In the genomic region with DNA sequence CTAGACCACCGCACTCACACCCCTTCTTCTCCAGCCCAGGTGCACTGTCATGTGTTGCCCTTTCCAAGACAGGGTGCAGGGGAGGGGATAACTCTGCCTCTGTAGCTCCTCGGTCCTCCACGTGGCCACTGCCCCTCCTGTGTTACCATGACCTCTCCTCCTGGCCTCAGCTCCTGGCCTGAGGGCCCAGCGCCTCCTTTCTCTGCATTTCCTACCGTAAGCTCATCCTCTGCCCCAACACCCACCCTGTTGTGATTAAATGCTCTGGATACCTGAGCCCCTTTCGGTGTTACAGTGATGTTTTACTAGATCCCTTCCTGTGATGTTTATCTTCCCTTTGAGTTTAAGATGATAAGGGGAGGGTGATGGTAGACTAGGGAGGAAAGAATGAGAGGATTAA, we compare ENCODE assay signal across 22 cellular contexts.
DNase-seq lines count a peak whose midpoint lies in the region; ATAC-seq and TF ChIP-seq lines count a peak whose summit lies in the region.
"Had no signal": no experiment of that assay in that cellular context is flagged by ENCODE, and none has a peak within 500 bp of the region (broad histone marks: within the 10 kb centered on the region; RNA-seq: fewer than 3 reads in every experiment).

No MANE protein-coding gene starts in this region.

- H4K5ac ChIP-seq in IMR-90 (ENCODE audit: low read depth, low read length), result no peak overlapping the region

- no peak overlapping the region for H3K18ac ChIP-seq in IMR-90 (ENCODE audit: low read depth, low read length)

- no peak overlapping the region for H3K27ac ChIP-seq in BLaER1
- no peak overlapping the region for H3K27ac ChIP-seq in IMR-90 (ENCODE audit: insufficient read depth, low read length)
- no peak overlapping the region for H3K27ac ChIP-seq in osteoblast (ENCODE audit: low read depth, low read length)
- H3K27ac ChIP-seq: Peyer's patch, SK-N-MC had no signal

- H3K4me3 ChIP-seq in BLaER1 (no peak overlapping the region), IMR-90 (ENCODE audit: insufficient read depth, low read depth, low read length) (no peak overlapping the region), osteoblast (ENCODE audit: insufficient read depth, low read length) (no peak overlapping the region)
- H3K4me3 ChIP-seq: MG63, Peyer's patch, SK-N-MC had no signal

- peak overlapping the region; percentile 23 for H3K4me2 ChIP-seq in BLaER1
- H3K4me2 ChIP-seq in IMR-90 (ENCODE audit: low read depth, low read length), result no peak overlapping the region
- H3K4me2 ChIP-seq in osteoblast (ENCODE audit: insufficient read depth, low read length), result no peak overlapping the region

- H3K9me3 ChIP-seq in BLaER1 (peaks cover 18% of the 10 kb centered on the region), IMR-90 (ENCODE audit: control insufficient read depth, insufficient read depth, low read length) (peaks cover 5% of the 10 kb centered on the region), osteoblast (ENCODE audit: low read depth, low read length) (no peaks in the 10 kb centered on the region)
- H3K9me3 ChIP-seq: BE2C, MG63, Peyer's patch had no signal

- no peak overlapping the region for H4K8ac ChIP-seq in IMR-90 (ENCODE audit: low read depth in 2 of 2, low read length in 2 of 2)

- POLR2A ChIA-PET in IMR-90 (lab: Charles Lee; ENCODE audit: unreplicated experiment), result no interaction called here

- in situ Hi-C loops in IMR-90 (cut with MboI; ENCODE audit: low sequenced_read_pairs), result no loop called here

- no peak for TF ChIP-seq RAD21 in IMR-90 (IDR thresholded peaks at IDR 0.05; ENCODE audit: low read length)

- WGBS in IMR-90 (ENCODE audit: extremely low coverage in 2 of 2, insufficient read length in 1 of 2), 2 experiments, result 90% methylated on average over 2 of the region's 6 CpGs; no CpG with 5 or more reads in 1 of the 2 experiments

- no peak overlapping the region for H3K4ac ChIP-seq in IMR-90 (ENCODE audit: low read depth, low read length)

- no peak overlapping the region for H3K14ac ChIP-seq in IMR-90 (replicated peaks; ENCODE audit: low read depth, low read length)

- intact Hi-C loops in IMR-90 (cut with micrococcal nuclease), result no loop called here

- no peak for TF ChIP-seq POLR2A in IMR-90 (IDR thresholded peaks at IDR 0.05; ENCODE audit: low read depth, low read length)

- no peak overlapping the region for H3K9ac ChIP-seq in BLaER1
- H3K9ac ChIP-seq in IMR-90 (ENCODE audit: low read depth, low read length), result no peak overlapping the region

- no peak overlapping the region for H2BK20ac ChIP-seq in IMR-90 (ENCODE audit: low read depth, low read length)

- H3K79me1 ChIP-seq in IMR-90 (ENCODE audit: low read depth in 1 of 2, low read length in 2 of 2), result peaks cover 8 to 20% of the 10 kb centered on the region in 2 experiments; a peak in 3 of 4 replicates

- H2AK9ac ChIP-seq in IMR-90 (replicated peaks; ENCODE audit: low read depth, low read length, poor library complexity), result no peak overlapping the region

- DNase-seq in IMR-90 (no peak), left kidney (ENCODE audit: low read depth, low spot score) (peak; percentile 46), osteoblast (ENCODE audit: insufficient read length, low spot score, missing footprints) (peak; percentile 14), NCI-H748 treated with DMSO at 0.1 percent for 48 hours (lab: John Stamatoyannopoulos, UW) (no peak), hippocampal formation (lab: John Stamatoyannopoulos, UW) (no peak)
- DNase-seq in activated effector memory CD4-positive, alpha-beta T cell treated with anti-CD3 and anti-CD28 coated beads, Interleukin-2, amount 50 U/mL, for 16 hours, result no peak
- DNase-seq: 8988T; ACHN; BE2C; CD4-positive, CD25-positive, alpha-beta regulatory T cell; H7; KBM-7; MG63; NCI-H1694; NCI-H2029 treated with DMSO at 0.1 percent for 48 hours; NCI-H446 treated with DMSO at 0.1 percent for 48 hours; NCI-H526; Peyer's patch; SHP77 treated with DMSO at 0.1 percent for 48 hours had no signal

- no peak overlapping the region for H2BK120ac ChIP-seq in IMR-90 (ENCODE audit: low read depth, low read length)

- CTCF ChIA-PET in IMR-90 (lab: Yijun Ruan, JAX), result interaction anchor here (1.4 kb wide), 1 partner anchor 9 kb away, joined by 3 read pairs; no protein-coding TSS in a partner anchor

- H3K4me1 ChIP-seq in BLaER1 (peaks cover 8% of the 10 kb centered on the region), IMR-90 (ENCODE audit: control insufficient read depth, insufficient read depth, low read length) (peaks cover 7% of the 10 kb centered on the region), osteoblast (ENCODE audit: insufficient read depth, low read length) (peaks cover 11% of the 10 kb centered on the region)
- H3K4me1 ChIP-seq: BE2C, Peyer's patch had no signal

- H3K9me1 ChIP-seq in IMR-90 (ENCODE audit: insufficient read depth, low read length), result peaks cover 7% of the 10 kb centered on the region

- peaks cover 8% of the 10 kb centered on the region for H3K79me2 ChIP-seq in osteoblast (ENCODE audit: insufficient read depth, low read length)

- no peak overlapping the region for H3K23ac ChIP-seq in IMR-90 (ENCODE audit: low read depth, low read length)

- no peak overlapping the region for H3K56ac ChIP-seq in IMR-90 (ENCODE audit: extremely low read depth, insufficient read depth, low read length)

- ATAC-seq in IMR-90 (ENCODE audit: low read depth) (no peak), GM18907 (IDR thresholded peaks at IDR 0.05; ENCODE audit: unreplicated experiment) (no peak)

- TF ChIP-seq CTCF in IMR-90 (conservative IDR thresholded peaks at IDR 0.05; ENCODE audit: low read depth, low read length) (no peak), osteoblast (IDR thresholded peaks at IDR 0.05; ENCODE audit: extremely low read depth, low read depth, low read length) (no peak)

- no TSS peak for BruUV-seq in IMR-90 (replicated peaks; lab: Mats Ljungman, UMichigan)

- H4K91ac ChIP-seq in IMR-90 (ENCODE audit: insufficient read depth, low read depth, low read length), result no peak overlapping the region; the same call in 1 of the 2 replicates

- H2BK15ac ChIP-seq in IMR-90 (ENCODE audit: low read depth, low read length), result no peak overlapping the region

- H4K20me1 ChIP-seq in BLaER1 (no peaks in the 10 kb centered on the region), IMR-90 (ENCODE audit: insufficient read depth, low read length) (peaks cover 5% of the 10 kb centered on the region; the same call in 1 of the 2 replicates), osteoblast (ENCODE audit: insufficient read depth, low read length) (peaks cover 6% of the 10 kb centered on the region)

- H2AFZ ChIP-seq in IMR-90 (replicated peaks; ENCODE audit: low read length, poor library complexity) (no peak overlapping the region), osteoblast (ENCODE audit: low read length) (no peak overlapping the region)

- dilution Hi-C loops in IMR-90 (cut with HindIII; ENCODE audit: low sequenced_read_pairs, unreplicated experiment), result no loop called here

- H3K36me3 ChIP-seq in BLaER1, result no peaks in the 10 kb centered on the region
- H3K36me3 ChIP-seq in IMR-90 (ENCODE audit: control insufficient read depth, insufficient read depth, low read length), result no peaks in the 10 kb centered on the region
- H3K36me3 ChIP-seq in osteoblast (ENCODE audit: insufficient read depth, low read length), result no peaks in the 10 kb centered on the region
- H3K36me3 ChIP-seq: BE2C, MG63, Peyer's patch had no signal

- peak overlapping the region; percentile 12; the same call in 1 of the 2 replicates for H2AK5ac ChIP-seq in IMR-90 (ENCODE audit: low read depth, low read length)

- no peak overlapping the region for H2BK5ac ChIP-seq in IMR-90 (ENCODE audit: low read depth, low read length, poor library complexity, severe bottlenecking)

- H3K27me3 ChIP-seq in BLaER1, result no peaks in the 10 kb centered on the region
- no peaks in the 10 kb centered on the region for H3K27me3 ChIP-seq in IMR-90 (ENCODE audit: control insufficient read depth, insufficient read depth, low read length)
- no peaks in the 10 kb centered on the region for H3K27me3 ChIP-seq in osteoblast (ENCODE audit: insufficient read depth, low read length)
- H3K27me3 ChIP-seq: BE2C, MG63, Peyer's patch had no signal

TF ChIP-seq in IMR-90, 13 proteins besides CTCF, POLR2A, EP300 and RAD21:
- no peak for TF ChIP-seq MAZ (IDR thresholded peaks at IDR 0.05; ENCODE audit: borderline replicate concordance, low read depth, low read length)
- no peak for TF ChIP-seq CHD1 (IDR thresholded peaks at IDR 0.05; ENCODE audit: low read depth, low read length)
- TF ChIP-seq NFE2L2 (IDR thresholded peaks at IDR 0.05; ENCODE audit: low read depth, low read length), result no peak
- TF ChIP-seq RCOR1 (IDR thresholded peaks at IDR 0.05; ENCODE audit: insufficient replicate concordance, low read length), result no peak
- TF ChIP-seq MAFK (IDR thresholded peaks at IDR 0.05; ENCODE audit: low read depth, low read length), result no peak
- TF ChIP-seq, protein P1, sequence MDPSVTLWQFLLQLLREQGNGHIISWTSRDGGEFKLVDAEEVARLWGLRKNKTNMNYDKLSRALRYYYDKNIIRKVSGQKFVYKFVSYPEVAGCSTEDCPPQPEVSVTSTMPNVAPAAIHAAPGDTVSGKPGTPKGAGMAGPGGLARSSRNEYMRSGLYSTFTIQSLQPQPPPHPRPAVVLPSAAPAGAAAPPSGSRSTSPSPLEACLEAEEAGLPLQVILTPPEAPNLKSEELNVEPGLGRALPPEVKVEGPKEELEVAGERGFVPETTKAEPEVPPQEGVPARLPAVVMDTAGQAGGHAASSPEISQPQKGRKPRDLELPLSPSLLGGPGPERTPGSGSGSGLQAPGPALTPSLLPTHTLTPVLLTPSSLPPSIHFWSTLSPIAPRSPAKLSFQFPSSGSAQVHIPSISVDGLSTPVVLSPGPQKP (IDR thresholded peaks at IDR 0.05; ENCODE audit: borderline replicate concordance, low read depth, low read length), result no peak
- no peak for TF ChIP-seq FOS (IDR thresholded peaks at IDR 0.05; ENCODE audit: low read depth, low read length)
- TF ChIP-seq USF2 (IDR thresholded peaks at IDR 0.05; ENCODE audit: low read depth, low read length), result no peak
- no peak for TF ChIP-seq BHLHE40 (IDR thresholded peaks at IDR 0.05; ENCODE audit: low read depth, low read length)
- no peak for TF ChIP-seq MXI1 (IDR thresholded peaks at IDR 0.05; ENCODE audit: borderline replicate concordance, low read depth, low read length)
- TF ChIP-seq CEBPB (IDR thresholded peaks at IDR 0.05; ENCODE audit: low read depth, low read length), result no peak
- no peak for TF ChIP-seq SMC3 (IDR thresholded peaks at IDR 0.05; ENCODE audit: low read depth, low read length)
- TF ChIP-seq RFX5 (IDR thresholded peaks at IDR 0.05; ENCODE audit: low read depth, low read length), result no peak
TF ChIP-seq in IMR-90: peak in this region for 0.

Comparison
In these comparisons a context has a peak if more than half of its experiments do, and no peak if none do; other contexts are left out.
1. DNase-seq: peak in left kidney (single experiment) and osteoblast (single experiment); none in IMR-90 (single experiment), NCI-H748 treated with DMSO at 0.1 percent for 48 hours (single experiment), activated effector memory CD4-positive, alpha-beta T cell treated with anti-CD3 and anti-CD28 coated beads, Interleukin-2, amount 50 U/mL, for 16 hours (single experiment) and hippocampal formation (0 of 2).